In genomic region chr9:26945591-26945990, GRCh38 we compare ENCODE assay signal across 10 cellular contexts. TPM values are rescaled to one million over a fixed set of nuclear protein-coding genes. Genes with fewer than 3 reads are reported as not detected.
DNase-seq lines count a peak whose midpoint lies in the region; ATAC-seq and TF ChIP-seq lines count a peak whose summit lies in the region.
"Had no signal": no experiment of that assay in that cellular context is flagged by ENCODE, and none has a peak within 500 bp of the region (broad histone marks: within the 10 kb centered on the region; RNA-seq: fewer than 3 reads in every experiment).

No MANE protein-coding gene starts in this region.

- WGBS in right lobe of liver (ENCODE audit: insufficient coverage, low coverage, low lambda C conversion rate, missing lambda C conversion rate): 10% methylated on average over 2 of the region's 2 CpGs

- no peak for DNase-seq in HCT116 (ENCODE audit: low read depth, low spot score)
- no peak for DNase-seq in astrocyte of the cerebellum (ENCODE audit: low read depth)
- no peak for DNase-seq in right lobe of liver
- no peak for DNase-seq in DMS114 treated with DMSO at 0.1 percent for 48 hours (lab: John Stamatoyannopoulos, UW; ENCODE audit: unreplicated experiment)
- no peak for DNase-seq in GM13977 (ENCODE audit: low spot score)

- no peak for TF ChIP-seq RAD21 in HCT116 (IDR thresholded peaks at IDR 0.05; ENCODE audit: low read depth)

- H3K4me1 ChIP-seq in HCT116 (ENCODE audit: control insufficient read depth in 1 of 2, insufficient read depth in 2 of 2, low read length in 2 of 2): peaks cover 15 to 38% of the 10 kb centered on the region in 2 experiments; a peak in 3 of 4 replicates
- peaks cover 0 to 15% (median 3%) of the 10 kb centered on the region in 4 donors for H3K4me1 ChIP-seq in right lobe of liver

- H3K79me2 ChIP-seq in HCT116 (ENCODE audit: insufficient read depth, low read length): peaks cover 64% of the 10 kb centered on the region

- RAD21 ChIA-PET in HCT116 (lab: Charles Lee; ENCODE audit: low non-redundant PET in 1 of 2, low total read pairs in 2 of 2, uncharacterized antibody in 2 of 2, unreplicated experiment in 2 of 2): no interaction called here

- no peak for TF ChIP-seq POLR2A in HCT116 (IDR thresholded peaks at IDR 0.05; ENCODE audit: borderline replicate concordance, extremely low read depth, insufficient read depth, insufficient read length)
- no peak for TF ChIP-seq POLR2A in right lobe of liver (IDR thresholded peaks at IDR 0.05)

- H3K4me3 ChIP-seq in HCT116 (replicated peaks in 1 of 2; ENCODE audit: low read depth in 1 of 2, low read length in 2 of 2) (peak overlapping the region; percentile 95 to 97), astrocyte of the cerebellum (ENCODE audit: low read depth, low read length) (peak overlapping the region; percentile 85), right lobe of liver (peak overlapping the region in 2 of 3 donors; percentile 85 to 93)

- H3K9me3 ChIP-seq in HCT116 (ENCODE audit: control insufficient read depth in 1 of 2, insufficient read depth in 1 of 2, low read depth in 1 of 2, low read length in 2 of 2): no peaks in the 10 kb centered on the region
- H3K9me3 ChIP-seq in right lobe of liver: no peaks in the 10 kb centered on the region

- H2AFZ ChIP-seq in HCT116 (ENCODE audit: low read depth, low read length, poor library complexity, severe bottlenecking): no peak overlapping the region

- peaks cover 0 to 5% of the 10 kb centered on the region in 2 experiments; a peak in 2 of 4 replicates for H3K36me3 ChIP-seq in HCT116 (ENCODE audit: control insufficient read depth in 1 of 2, insufficient read depth in 2 of 2, low read length in 2 of 2)
- no peaks in the 10 kb centered on the region for H3K36me3 ChIP-seq in right lobe of liver

- H3K27ac ChIP-seq in 22Rv1: 0 out of 2 replicates have a peak overlapping the region, but pooled peaks have one; percentile 91
- no peak overlapping the region for H3K27ac ChIP-seq in HCT116 (ENCODE audit: low read depth, low read length)
- peak overlapping the region in 1 of 3 donors; percentile 98 for H3K27ac ChIP-seq in right lobe of liver

- H3K27me3 ChIP-seq in HCT116 (ENCODE audit: insufficient read depth, low read length): no peaks in the 10 kb centered on the region
- no peaks in the 10 kb centered on the region for H3K27me3 ChIP-seq in right lobe of liver

- intact Hi-C loops in HCT116 (cut with micrococcal nuclease): no loop called here
- intact Hi-C loops in right lobe of liver (cut with DNase I): loop anchor here in 1 of 2 donors (10.0 kb wide), 1 partner anchor 51 kb away; the partner anchor contains the start of gene CAAP1

- peak overlapping the region; percentile 98 for H3K9ac ChIP-seq in HCT116 (ENCODE audit: low read length)

- H3K4me2 ChIP-seq in HCT116 (ENCODE audit: low read length): peak overlapping the region; percentile 91

- TSS peak; percentile 47 for BruUV-seq in HCT116 (replicated peaks; lab: Mats Ljungman, UMichigan)

- ATAC-seq in HCT116: no peak
- no peak for ATAC-seq in right lobe of liver
- no peak for ATAC-seq in HG03280 (IDR thresholded peaks at IDR 0.05; ENCODE audit: unreplicated experiment)
- ATAC-seq in HG03025 (IDR thresholded peaks at IDR 0.05; ENCODE audit: low FRiP score, unreplicated experiment): no peak

- POLR2A ChIA-PET in HCT116 (lab: Charles Lee): no interaction called here

- no peak for TF ChIP-seq CTCF in 22Rv1 (IDR thresholded peaks at IDR 0.05)
- TF ChIP-seq CTCF in HCT116 (IDR thresholded peaks at IDR 0.05 in 2 of 3, conservative IDR thresholded peaks at IDR 0.05 in 1 of 3; ENCODE audit: borderline replicate concordance in 1 of 3, insufficient read depth in 1 of 3, low read depth in 2 of 3, low read length in 2 of 3): no peak
- TF ChIP-seq CTCF in astrocyte of the cerebellum (IDR thresholded peaks at IDR 0.05; ENCODE audit: low read depth, low read length, missing control alignments): no peak
- no peak for TF ChIP-seq CTCF in right lobe of liver (IDR thresholded peaks at IDR 0.05)
- TF ChIP-seq CTCF in GM13977 (IDR thresholded peaks at IDR 0.05; ENCODE audit: extremely low read depth, insufficient read depth, missing control alignments): no peak

- in situ Hi-C loops in astrocyte of the cerebellum (cut with HindIII; ENCODE audit: low sequenced_read_pairs): no loop called here
- in situ Hi-C loops in GM13977 (cut with MboI; ENCODE audit: low pct_unique_long_range_greater_than_20kb, low sequenced_read_pairs, unreplicated experiment): no loop called here

- H4K20me1 ChIP-seq in HCT116 (ENCODE audit: insufficient read depth): peaks cover 4% of the 10 kb centered on the region; the same call in 1 of the 2 replicates

- CTCF ChIA-PET in HCT116 (lab: Charles Lee): no interaction called here

- H3K9me2 ChIP-seq in HCT116 (ENCODE audit: insufficient read depth): no peaks in the 10 kb centered on the region

TF ChIP-seq in HCT116, 20 proteins besides CTCF, POLR2A, EP300 and RAD21:
- no peak for TF ChIP-seq EZH2 (IDR thresholded peaks at IDR 0.05)
- TF ChIP-seq FOSL1 (IDR thresholded peaks at IDR 0.05; ENCODE audit: low read depth): no peak
- TF ChIP-seq SP1 (IDR thresholded peaks at IDR 0.05; ENCODE audit: low read depth): no peak
- TF ChIP-seq ZNF274 (IDR thresholded peaks at IDR 0.05; ENCODE audit: low read depth, low read length): no peak
- no peak for TF ChIP-seq SIN3A (IDR thresholded peaks at IDR 0.05; ENCODE audit: low read depth)
- TF ChIP-seq, protein P1, sequence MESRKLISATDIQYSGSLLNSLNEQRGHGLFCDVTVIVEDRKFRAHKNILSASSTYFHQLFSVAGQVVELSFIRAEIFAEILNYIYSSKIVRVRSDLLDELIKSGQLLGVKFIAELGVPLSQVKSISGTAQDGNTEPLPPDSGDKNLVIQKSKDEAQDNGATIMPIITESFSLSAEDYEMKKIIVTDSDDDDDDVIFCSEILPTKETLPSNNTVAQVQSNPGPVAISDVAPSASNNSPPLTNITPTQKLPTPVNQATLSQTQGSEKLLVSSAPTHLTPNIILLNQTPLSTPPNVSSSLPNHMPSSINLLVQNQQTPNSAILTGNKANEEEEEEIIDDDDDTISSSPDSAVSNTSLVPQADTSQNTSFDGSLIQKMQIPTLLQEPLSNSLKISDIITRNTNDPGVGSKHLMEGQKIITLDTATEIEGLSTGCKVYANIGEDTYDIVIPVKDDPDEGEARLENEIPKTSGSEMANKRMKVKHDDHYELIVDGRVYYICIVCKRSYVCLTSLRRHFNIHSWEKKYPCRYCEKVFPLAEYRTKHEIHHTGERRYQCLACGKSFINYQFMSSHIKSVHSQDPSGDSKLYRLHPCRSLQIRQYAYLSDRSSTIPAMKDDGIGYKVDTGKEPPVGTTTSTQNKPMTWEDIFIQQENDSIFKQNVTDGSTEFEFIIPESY (IDR thresholded peaks at IDR 0.05; ENCODE audit: extremely low read depth, insufficient replicate concordance, low read length): no peak
- TF ChIP-seq ELF1 (IDR thresholded peaks at IDR 0.05; ENCODE audit: borderline replicate concordance, low read depth): no peak
- no peak for TF ChIP-seq EZH2phosphoT487 (IDR thresholded peaks at IDR 0.05; ENCODE audit: borderline replicate concordance)
- no peak for TF ChIP-seq YY1 (IDR thresholded peaks at IDR 0.05; ENCODE audit: extremely low read depth, insufficient replicate concordance, low read depth, low read length)
- no peak for TF ChIP-seq CEBPB (IDR thresholded peaks at IDR 0.05; ENCODE audit: low read depth)
- no peak for TF ChIP-seq ZFX (IDR thresholded peaks at IDR 0.05)
- TF ChIP-seq EGR1 (IDR thresholded peaks at IDR 0.05; ENCODE audit: low read depth): no peak
- TF ChIP-seq POLR2AphosphoS5 (IDR thresholded peaks at IDR 0.05; ENCODE audit: low read depth, low read length): no peak
- no peak for TF ChIP-seq MAX (IDR thresholded peaks at IDR 0.05)
- TF ChIP-seq CBX3 (IDR thresholded peaks at IDR 0.05; ENCODE audit: low read depth): no peak
- TF ChIP-seq, protein P2, sequence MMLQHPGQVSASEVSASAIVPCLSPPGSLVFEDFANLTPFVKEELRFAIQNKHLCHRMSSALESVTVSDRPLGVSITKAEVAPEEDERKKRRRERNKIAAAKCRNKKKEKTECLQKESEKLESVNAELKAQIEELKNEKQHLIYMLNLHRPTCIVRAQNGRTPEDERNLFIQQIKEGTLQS (IDR thresholded peaks at IDR 0.05): no peak
- no peak for TF ChIP-seq TCF7L2 (IDR thresholded peaks at IDR 0.05; ENCODE audit: borderline replicate concordance, extremely low read depth, insufficient read depth, insufficient read length)

RNA-seq across cellular contexts. Expression of gene PLAA, which starts 1.5 kb away (rescaled TPM):
- total RNA-seq in HCT116 (2021; ENCODE audit: unreplicated experiment): 41.2 TPM
- polyA plus RNA-seq in HCT116 (2012): 18.2 and 25.1 TPM in 2 replicates
- total RNA-seq in right lobe of liver: 10 to 100 TPM; 10.7 to 26.1 (median 16.8) TPM

RNA-seq across cellular contexts. Expression of gene IFT74, which starts 10.6 kb away (rescaled TPM):
- total RNA-seq in HCT116 (2021; ENCODE audit: unreplicated experiment) (18.2 TPM), right lobe of liver (10 to 100 TPM in 1 of 6 experiments, 1 to 10 TPM in 5; 6.2 to 10.2 (median 6.7) TPM)
- polyA plus RNA-seq in HCT116 (2012): 7.4 and 11.9 TPM in 2 replicates

RNA-seq across cellular contexts. Expression of gene CAAP1, which starts 53.0 kb away (rescaled TPM):
- 19.1 TPM for total RNA-seq in HCT116 (2021; ENCODE audit: unreplicated experiment)
- 21.1 and 24.7 TPM in 2 replicates for polyA plus RNA-seq in HCT116 (2012)
- 10 to 100 TPM in 5 of 6 experiments, 1 to 10 TPM in 1; 9.3 to 22.8 (median 13.4) TPM for total RNA-seq in right lobe of liver

RNA-seq across cellular contexts. Expression of gene LRRC19, which starts 59.9 kb away (rescaled TPM):
- total RNA-seq in HCT116 (2021; ENCODE audit: unreplicated experiment) (not detected), right lobe of liver (1 to 10 TPM in 3 of 6 experiments, under 1 TPM in 3; 0.46 to 2.6 (median 0.91) TPM)
- polyA plus RNA-seq in HCT116 (2012): 0.02 TPM in 1 of 2 replicates, not detected in the other
- total RNA-seq: NCI-H460 had no signal
- polyA plus RNA-seq: esophagus had no signal
